4 cellular contexts compared by ENCODE assay signal in the genomic region with DNA sequence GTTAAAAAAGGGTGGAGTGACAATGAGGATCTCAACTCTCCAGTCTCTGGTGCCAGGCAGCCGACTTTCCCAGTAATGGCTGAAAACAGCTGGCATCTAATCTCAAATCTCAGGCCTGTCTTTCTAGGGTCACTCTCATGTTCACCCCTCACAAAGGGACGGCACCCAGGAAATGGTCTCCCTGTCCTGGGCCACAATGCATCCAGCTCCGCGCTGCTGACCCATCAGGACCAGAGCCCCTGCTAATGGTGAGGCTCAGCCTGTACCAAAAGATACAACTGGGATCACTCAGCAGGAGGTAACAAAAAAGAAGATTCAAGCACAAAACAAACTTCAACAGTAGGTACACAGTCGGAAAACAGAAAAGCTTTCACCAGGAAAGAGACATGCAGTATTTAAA.
"Had no signal": no experiment of that assay in that cellular context is flagged by ENCODE, and none has a peak within 500 bp of the region (broad histone marks: within the 10 kb centered on the region; RNA-seq: fewer than 3 reads in every experiment).

No MANE protein-coding gene starts in this region.

- H3K4me3 ChIP-seq: GM23338 had no signal

- ATAC-seq: GM23338 had no signal

- H2AFZ ChIP-seq: GM23338 had no signal

- H3K4me2 ChIP-seq: GM23338 had no signal

- H3K9me3 Mint-ChIP-seq: GM23338, H9 had no signal

- H3K27ac Mint-ChIP-seq: GM23338, H9 had no signal

- DNase-seq: H9, HCEC 1CT, IMR-90 had no signal

- H3K4me3 Mint-ChIP-seq: GM23338, H9 had no signal
